Comparison of ENCODE assay signal across 8 cellular contexts in the genomic region with DNA sequence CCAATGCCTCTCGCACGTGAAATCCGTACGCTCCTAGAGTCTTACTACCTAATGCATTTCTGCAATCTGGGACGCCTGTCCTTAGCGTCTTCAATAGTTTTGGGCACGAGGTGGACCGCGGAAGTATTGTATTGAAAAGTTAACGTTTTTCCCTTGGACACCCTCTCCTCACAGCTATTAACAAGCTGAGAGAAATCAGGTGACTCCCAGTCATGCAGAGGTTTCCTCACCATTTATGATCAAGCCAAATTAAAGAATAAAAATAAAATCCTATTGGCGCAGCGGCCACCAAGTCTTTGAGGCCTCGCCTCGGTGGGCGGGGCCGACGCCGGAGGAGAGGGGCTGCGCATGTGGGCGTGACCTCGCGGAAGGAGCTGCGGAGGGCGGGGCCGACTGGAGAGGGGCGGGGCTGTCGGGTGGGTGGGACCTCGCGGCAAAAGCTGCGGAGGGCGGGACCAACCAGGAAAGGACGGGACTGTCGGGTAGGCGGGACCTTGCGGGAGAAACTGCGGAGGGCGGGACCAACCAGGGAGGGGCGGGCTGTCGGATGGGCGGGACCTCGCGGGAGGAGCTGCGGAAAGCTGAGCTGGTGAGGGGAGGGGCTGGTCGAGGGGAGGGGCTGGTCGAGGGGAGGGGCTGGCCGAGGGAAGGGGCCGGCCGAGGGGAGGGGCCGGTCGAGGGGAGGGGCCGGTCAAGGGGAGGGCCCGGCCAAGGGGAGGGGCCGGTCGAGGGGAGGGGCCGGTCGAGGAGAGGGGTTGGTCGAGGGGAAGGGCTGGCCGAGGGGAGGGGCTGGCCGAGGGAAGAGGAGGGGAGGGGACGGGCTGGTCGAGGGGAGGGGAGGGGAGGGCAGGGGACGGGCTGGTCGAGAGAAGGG. TPM values are rescaled to one million over a fixed set of nuclear protein-coding genes. Genes with fewer than 3 reads are reported as not detected.
A peak's percentile ranks its signal among the peaks of the same experiment; 100 is the strongest.
DNase-seq lines count a peak whose midpoint lies in the region; ATAC-seq lines count a peak whose summit lies in the region.

No MANE protein-coding gene starts in this region.

- H3K4me3 ChIP-seq in subcutaneous abdominal adipose tissue (ENCODE audit: low read depth in 1 of 5, low read length in 5 of 5) = peak overlapping the region; percentile 23 to 61 (median 54)

- H3K9me3 ChIP-seq in subcutaneous abdominal adipose tissue (ENCODE audit: control insufficient read depth in 5 of 5, low read length in 5 of 5) = no peaks in the 10 kb centered on the region

- H3K27me3 ChIP-seq in subcutaneous abdominal adipose tissue (ENCODE audit: control insufficient read depth in 5 of 5, insufficient read depth in 4 of 5, low read length in 5 of 5) = peaks cover 0 to 4% (median 0%) of the 10 kb centered on the region in 5 donors

- peak overlapping the region in 1 of 5 donors; percentile 19 for H3K9ac ChIP-seq in subcutaneous abdominal adipose tissue (ENCODE audit: low read length in 5 of 5)

- peak overlapping the region; percentile 26 for H3K27ac ChIP-seq in subcutaneous abdominal adipose tissue (ENCODE audit: low read depth, low read length)

- H3K4me1 ChIP-seq in subcutaneous abdominal adipose tissue (ENCODE audit: control insufficient read depth in 5 of 5, insufficient read depth in 5 of 5, low read length in 5 of 5) = peaks cover 0 to 18% (median 14%) of the 10 kb centered on the region in 5 donors

- no peaks in the 10 kb centered on the region for H3K9me3 Mint-ChIP-seq in activated naive CD4-positive, alpha-beta T cell treated with anti-CD3 and anti-CD28 coated beads, Interleukin-2, amount 50 U/mL, for 72 hours

- H3K27ac Mint-ChIP-seq in activated naive CD4-positive, alpha-beta T cell treated with anti-CD3 and anti-CD28 coated beads, Interleukin-2, amount 50 U/mL, for 72 hours = peak overlapping the region in 1 of 2 donors; percentile 78

- DNase-seq in ELF-1 (ENCODE audit: low read depth, low spot score) (peak; percentile 93), NCI-H1105 treated with DMSO at 0.1 percent for 48 hours (lab: John Stamatoyannopoulos, UW) (peak; percentile 95), SKM-1 (lab: John Stamatoyannopoulos, UW; ENCODE audit: unreplicated experiment) (peak; percentile 47), globus pallidus (ENCODE audit: low spot score) (peak; percentile 99), nucleus accumbens (lab: John Stamatoyannopoulos, UW) (peak; percentile 74 to 100 (median 99))
- DNase-seq in activated naive CD4-positive, alpha-beta T cell treated with anti-CD3 and anti-CD28 coated beads, Interleukin-2, amount 50 U/mL, for 72 hours (ENCODE audit: low spot score in 2 of 2) = peak; percentile 88 to 93

- peak; percentile 43 for ATAC-seq in HG02588 (IDR thresholded peaks at IDR 0.05; ENCODE audit: unreplicated experiment)
- peak; percentile 64 to 78 for ATAC-seq in activated naive CD4-positive, alpha-beta T cell treated with anti-CD3 and anti-CD28 coated beads, Interleukin-2, amount 50 U/mL, for 72 hours

- peaks cover 4 to 10% (median 7%) of the 10 kb centered on the region in 5 donors for H3K36me3 ChIP-seq in subcutaneous abdominal adipose tissue (ENCODE audit: control insufficient read depth in 5 of 5, insufficient read depth in 5 of 5, low read length in 5 of 5)

- peaks cover 9 to 14% of the 10 kb centered on the region in 2 donors for H3K36me3 Mint-ChIP-seq in activated naive CD4-positive, alpha-beta T cell treated with anti-CD3 and anti-CD28 coated beads, Interleukin-2, amount 50 U/mL, for 72 hours

RNA-seq across cellular contexts. Expression of a gene that starts 1.1 kb away (rescaled TPM):
- total RNA-seq in activated naive CD4-positive, alpha-beta T cell treated with anti-CD3 and anti-CD28 coated beads, Interleukin-2, amount 50 U/mL, for 72 hours = 100 to 1,000 TPM; 282 to 355 TPM

Comparison
In these comparisons a context has a peak if more than half of its experiments do, and no peak if none do; other contexts are left out.
1. Peak in every context shown above with its lines: DNase-seq, ATAC-seq, H3K4me3 ChIP-seq and H3K27ac ChIP-seq.
2. DNase-seq: peak in every context shown above with its lines; median percentile 99 in globus pallidus; 99 in nucleus accumbens; 95 in NCI-H1105 treated with DMSO at 0.1 percent for 48 hours; 93 in ELF-1; 90 in activated naive CD4-positive, alpha-beta T cell treated with anti-CD3 and anti-CD28 coated beads, Interleukin-2, amount 50 U/mL, for 72 hours; 47 in SKM-1.